In the genomic region with DNA sequence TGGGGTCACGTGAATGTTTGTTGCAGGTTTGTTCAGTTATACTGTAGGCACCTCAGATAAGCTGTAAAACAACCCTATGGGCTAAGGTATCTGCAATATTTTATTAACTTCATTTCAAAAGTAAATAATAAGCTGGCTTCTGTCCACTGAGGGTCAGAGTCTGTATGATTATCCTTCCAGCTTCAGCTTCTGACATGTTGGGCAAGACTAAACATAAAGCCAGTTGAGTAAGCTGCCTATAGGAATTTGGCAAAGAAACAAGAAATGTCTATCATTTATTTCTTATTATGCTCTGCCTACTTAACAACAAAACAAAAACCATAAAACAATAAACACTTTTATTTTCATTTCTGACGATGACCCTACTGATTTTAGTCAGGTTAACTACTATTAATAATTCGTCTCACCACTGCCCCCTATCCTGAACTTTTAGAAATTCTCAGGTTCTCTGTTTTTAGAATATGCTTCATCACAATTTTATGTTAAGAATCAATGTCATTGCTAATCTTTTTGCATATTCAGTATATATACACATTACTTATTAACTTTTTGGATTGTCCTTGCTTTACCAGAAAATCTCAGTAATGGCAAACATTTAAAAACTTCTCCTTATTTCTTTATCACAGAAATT, we compare ENCODE assay signal across 13 cellular contexts.
DNase-seq lines count a peak whose midpoint lies in the region; ATAC-seq and TF ChIP-seq lines count a peak whose summit lies in the region.
"Had no signal": no experiment of that assay in that cellular context is flagged by ENCODE, and none has a peak within 500 bp of the region (broad histone marks: within the 10 kb centered on the region; RNA-seq: fewer than 3 reads in every experiment).

No MANE protein-coding gene starts in this region.

- no peaks in the 10 kb centered on the region for H3K9me3 ChIP-seq in cardiac muscle cell (ENCODE audit: low read depth)
- H3K9me3 ChIP-seq in heart left ventricle: no peaks in the 10 kb centered on the region
- no peaks in the 10 kb centered on the region for H3K9me3 ChIP-seq in OCI-LY3 (ENCODE audit: insufficient read depth, low read length)
- H3K9me3 ChIP-seq: MG63, SJSA1 had no signal

- H3K4me2 ChIP-seq in OCI-LY3 (ENCODE audit: low read length): no peak overlapping the region

- H3K9ac ChIP-seq in OCI-LY3 (ENCODE audit: low read length): no peak overlapping the region

- H3K4me1 ChIP-seq in cardiac muscle cell (ENCODE audit: low read depth) (no peaks in the 10 kb centered on the region), heart left ventricle (no peaks in the 10 kb centered on the region), OCI-LY3 (ENCODE audit: low read length) (no peaks in the 10 kb centered on the region)
- H3K4me1 ChIP-seq: SJSA1 had no signal

- H3K27ac ChIP-seq in cardiac muscle cell: no peak overlapping the region
- H3K27ac ChIP-seq in heart left ventricle: no peak overlapping the region
- no peak overlapping the region for H3K27ac ChIP-seq in OCI-LY3 (ENCODE audit: low read length)
- H3K27ac ChIP-seq: SJSA1 had no signal

- no peaks in the 10 kb centered on the region for H3K36me3 ChIP-seq in cardiac muscle cell
- H3K36me3 ChIP-seq in heart left ventricle: no peaks in the 10 kb centered on the region
- no peaks in the 10 kb centered on the region for H3K36me3 ChIP-seq in OCI-LY3 (replicated peaks; ENCODE audit: low read depth, low read length)
- H3K36me3 ChIP-seq: MG63, SJSA1 had no signal

- peak in 1 of 2 donors; percentile 20 for DNase-seq in cardiac muscle cell (ENCODE audit: low read depth in 1 of 2, low spot score in 1 of 2)
- DNase-seq in heart left ventricle: no peak
- DNase-seq in epithelial cell of proximal tubule (ENCODE audit: low read depth): no peak
- DNase-seq in activated effector memory CD4-positive, alpha-beta T cell treated with anti-CD3 and anti-CD28 coated beads, Interleukin-2, amount 50 U/mL, for 16 hours: no peak
- DNase-seq in HuH-7.5 (ENCODE audit: low spot score): no peak
- DNase-seq in omental fat pad (ENCODE audit: low spot score): no peak
- DNase-seq: activated CD4-positive, CD25-positive, alpha-beta regulatory T cell; activated T-cell treated with anti-CD3 and anti-CD28 coated beads, Interleukin-2, amount 50 U/mL, for 72 hours; MG63; occipital lobe had no signal

- peak; percentile 47 for TF ChIP-seq CTCF in cardiac muscle cell (IDR thresholded peaks at IDR 0.05; ENCODE audit: low read depth, low read length)
- peak in 2 of 12 donors; percentile 5 to 13 for TF ChIP-seq CTCF in heart left ventricle (IDR thresholded peaks at IDR 0.05)
- peak; percentile 36 for TF ChIP-seq CTCF in OCI-LY3 (IDR thresholded peaks at IDR 0.05; ENCODE audit: low read depth, low read length)
- peak; percentile 33 for TF ChIP-seq CTCF in epithelial cell of proximal tubule (conservative IDR thresholded peaks at IDR 0.05; ENCODE audit: low read depth, low read length)
- no peak for TF ChIP-seq CTCF in omental fat pad (IDR thresholded peaks at IDR 0.05)

- H4K20me1 ChIP-seq in OCI-LY3 (ENCODE audit: insufficient read depth, low read length): no peaks in the 10 kb centered on the region

- ATAC-seq in heart left ventricle (no peak), GM19035 (IDR thresholded peaks at IDR 0.05; ENCODE audit: unreplicated experiment) (no peak), omental fat pad (ENCODE audit: low FRiP score) (no peak)
- ATAC-seq: activated T-cell treated with anti-CD3 and anti-CD28 coated beads, Interleukin-2, amount 50 U/mL, for 72 hours had no signal

- intact Hi-C loops in heart left ventricle (cut with DNase I): no loop called here

- 67 to 78% (median 75%) methylated on average over 3 of the region's 3 CpGs for WGBS in heart left ventricle, 4 donors

- H3K4me3 ChIP-seq in cardiac muscle cell: no peak overlapping the region
- no peak overlapping the region for H3K4me3 ChIP-seq in heart left ventricle
- no peak overlapping the region for H3K4me3 ChIP-seq in OCI-LY3 (ENCODE audit: low read length)
- H3K4me3 ChIP-seq in epithelial cell of proximal tubule (ENCODE audit: low read depth, low read length): no peak overlapping the region
- H3K4me3 ChIP-seq: MG63, SJSA1 had no signal

- no peak overlapping the region for H2AFZ ChIP-seq in OCI-LY3 (ENCODE audit: low read depth, low read length)

- H3K79me2 ChIP-seq in OCI-LY3 (ENCODE audit: low read length): no peaks in the 10 kb centered on the region

- H3K27me3 ChIP-seq in cardiac muscle cell: peaks cover 14% of the 10 kb centered on the region
- H3K27me3 ChIP-seq in heart left ventricle: peaks cover 0 to 5% (median 0%) of the 10 kb centered on the region in 9 donors
- no peaks in the 10 kb centered on the region for H3K27me3 ChIP-seq in OCI-LY3 (ENCODE audit: low read depth, low read length)
- H3K27me3 ChIP-seq: MG63, SJSA1 had no signal

- no peak for TF ChIP-seq POLR2A in heart left ventricle (IDR thresholded peaks at IDR 0.05)

Comparison
In these comparisons a context has a peak if more than half of its experiments do, and no peak if none do; other contexts are left out.
1. CTCF ChIP-seq: peak in cardiac muscle cell (single experiment), OCI-LY3 (single experiment) and epithelial cell of proximal tubule (single experiment); none in omental fat pad (0 of 3).